In the genomic region with DNA sequence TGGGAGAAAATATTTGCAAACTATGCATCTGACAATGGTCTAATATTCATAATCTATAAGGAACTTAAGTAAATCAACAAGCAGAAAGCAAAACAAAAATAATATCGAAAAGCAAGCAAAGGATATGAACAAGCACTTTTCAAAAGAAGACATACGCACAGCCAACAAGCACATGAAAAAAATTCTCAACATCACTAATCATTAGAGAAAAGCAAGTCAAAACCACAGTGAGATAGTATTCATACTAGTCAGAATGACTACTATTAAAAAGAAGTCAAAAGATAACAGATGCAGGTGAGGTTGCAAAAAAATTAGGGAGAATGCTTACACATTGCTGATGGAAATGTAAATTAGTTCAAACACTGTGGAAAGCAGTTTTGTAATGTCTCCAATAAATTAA, we compare ENCODE assay signal across 24 cellular contexts.
"Had no signal": no experiment of that assay in that cellular context is flagged by ENCODE, and none has a peak within 500 bp of the region (broad histone marks: within the 10 kb centered on the region; RNA-seq: fewer than 3 reads in every experiment).

No MANE protein-coding gene starts in this region.

- H3K36me3 ChIP-seq: ascending aorta, Peyer's patch, SJSA1 had no signal

- H3K4me3 ChIP-seq: ascending aorta, Peyer's patch, SJSA1 had no signal

- FAIRE-seq: HepG2 had no signal

- DNase-seq: activated CD4-positive, alpha-beta T cell treated with anti-CD3 and anti-CD28 coated beads for 48 hours; activated CD4-positive, alpha-beta T cell treated with anti-CD3 and anti-CD28 coated beads, Interleukin-2, amount 50 U/mL, for 4 hours; activated CD4-positive, CD25-positive, alpha-beta regulatory T cell treated with anti-CD3 and anti-CD28 coated beads, Interleukin-2, amount 50 U/mL, for 72 hours; activated CD8-positive, alpha-beta memory T cell treated with anti-CD3 and anti-CD28 coated beads, Interleukin-2, amount 50 U/mL, for 48 hours; activated CD8-positive, alpha-beta T cell treated with anti-CD3 and anti-CD28 coated beads, Interleukin-2, amount 10 ng/mL, durations not matched to agents 7 days and 5 days; activated effector memory CD4-positive, alpha-beta T cell treated with Interleukin-2 at 50 U/mL for 16 hours; activated naive CD4-positive, alpha-beta T cell; activated T-cell treated with anti-CD3 and anti-CD28 coated beads, Interleukin-2, amount 50 U/mL, for 24 hours; amniotic stem cell; NCI-H1105 treated with DMSO at 0.1 percent for 48 hours; NCI-H1436 treated with DMSO at 0.1 percent for 48 hours; NCI-H187; NCI-H2081 treated with DMSO at 0.1 percent for 48 hours; NCI-H2227 treated with DMSO at 0.1 percent for 48 hours; NCI-H526; NCI-H82; NK-92 treated with Interleukin-12 subunit alpha and Interleukin-12 subunit beta, amount 100 ng/mL, for 24 hours; OCI-M1; Peyer's patch; SHP77; SW 1271 had no signal

- H3K27me3 ChIP-seq: ascending aorta, Peyer's patch, SJSA1 had no signal
